ENCODE assay signal across 19 cellular contexts in genomic region chr22:23112472-23113012, GRCh38. TPM values are rescaled to one million over a fixed set of nuclear protein-coding genes. Genes with fewer than 3 reads are reported as not detected.
DNase-seq lines count a peak whose midpoint lies in the region; TF ChIP-seq lines count a peak whose summit lies in the region.
"Had no signal": no experiment of that assay in that cellular context is flagged by ENCODE, and none has a peak within 500 bp of the region (broad histone marks: within the 10 kb centered on the region; RNA-seq: fewer than 3 reads in every experiment).

No MANE protein-coding gene starts in this region.

- H3K79me2 ChIP-seq in OCI-LY7 (ENCODE audit: insufficient read depth, low read depth, low read length) = no peaks in the 10 kb centered on the region

- no peaks in the 10 kb centered on the region for H4K20me1 ChIP-seq in OCI-LY7 (ENCODE audit: insufficient read depth, low read length)

- H3K9me3 ChIP-seq in OCI-LY7 (ENCODE audit: low read length) = no peaks in the 10 kb centered on the region
- H3K9me3 ChIP-seq in vagina = no peaks in the 10 kb centered on the region
- H3K9me3 ChIP-seq: Caco-2 had no signal

- no peaks in the 10 kb centered on the region for H3K36me3 Mint-ChIP-seq in neural crest cell (ENCODE audit: low read depth)
- H3K36me3 Mint-ChIP-seq: CD4-positive, alpha-beta memory T cell had no signal

- no peaks in the 10 kb centered on the region for H3K9me2 ChIP-seq in OCI-LY7 (ENCODE audit: insufficient read depth, low read length)

- peak overlapping the region; percentile 10; the same call in 1 of the 2 replicates for H3K4me2 ChIP-seq in OCI-LY7 (ENCODE audit: low read length)
- H3K4me2 ChIP-seq: GM23338 had no signal

- DNase-seq in OCI-LY7 (ENCODE audit: low spot score) = no peak
- DNase-seq in neural crest cell (ENCODE audit: low read depth, low spot score) = no peak
- DNase-seq in substantia nigra (lab: John Stamatoyannopoulos, UW) = no peak
- DNase-seq in islet precursor cell = no peak
- no peak for DNase-seq in hippocampal formation (lab: John Stamatoyannopoulos, UW)
- DNase-seq in vagina (ENCODE audit: extremely low spot score in 2 of 2) = no peak
- no peak for DNase-seq in superior temporal gyrus (ENCODE audit: extremely low spot score)
- DNase-seq: Caco-2, H9, HFFc6, KG1, MM.1S, NCI-H2029 had no signal

- no peak overlapping the region for H2AFZ ChIP-seq in OCI-LY7 (ENCODE audit: low read length)
- H2AFZ ChIP-seq: GM23338 had no signal

- no peaks in the 10 kb centered on the region for H3K9me3 Mint-ChIP-seq in neural crest cell
- H3K9me3 Mint-ChIP-seq: CD4-positive, alpha-beta memory T cell; GM23338; H9; HFFc6 had no signal

- intact Hi-C loops in OCI-LY7 (cut with micrococcal nuclease; ENCODE audit: unreplicated experiment) (loop anchor here (1.0 kb wide), 2 partner anchors 76 to 153 kb away; no protein-coding TSS in a partner anchor), vagina (cut with DNase I) (no loop called here)

- POLR2A ChIA-PET in OCI-LY7 (lab: Charles Lee) = interaction anchor here (0.5 to 1.6 kb wide), 4 partner anchors 9 to 113 kb away, joined by 3 to 7 read pairs (median 4); no protein-coding TSS in a partner anchor

- H3K4me3 ChIP-seq in OCI-LY7 (ENCODE audit: low read depth, low read length, poor library complexity, severe bottlenecking) = no peak overlapping the region
- H3K4me3 ChIP-seq in vagina = no peak overlapping the region
- H3K4me3 ChIP-seq: GM12878, GM23338, SK-N-MC had no signal

- H3K27ac Mint-ChIP-seq in neural crest cell (ENCODE audit: unreplicated experiment) = peak overlapping the region; percentile 27
- H3K27ac Mint-ChIP-seq: GM23338, HFFc6 had no signal

- no peak for TF ChIP-seq CTCF in OCI-LY7 (conservative IDR thresholded peaks at IDR 0.05; ENCODE audit: low read length)
- TF ChIP-seq CTCF in neural crest cell (conservative IDR thresholded peaks at IDR 0.05) = no peak
- no peak for TF ChIP-seq CTCF in vagina (IDR thresholded peaks at IDR 0.05)

- peaks cover 12% of the 10 kb centered on the region; the same call in 1 of the 2 replicates for H3K36me3 ChIP-seq in OCI-LY7 (ENCODE audit: insufficient read depth, low read length)
- no peaks in the 10 kb centered on the region for H3K36me3 ChIP-seq in vagina

- H3K4me1 Mint-ChIP-seq in neural crest cell = peaks cover 5% of the 10 kb centered on the region
- H3K4me1 Mint-ChIP-seq: CD4-positive, alpha-beta memory T cell had no signal

- H3K4me1 ChIP-seq in OCI-LY7 (ENCODE audit: insufficient read depth, low read length, poor library complexity, severe bottlenecking) (peaks cover 29% of the 10 kb centered on the region), vagina (no peaks in the 10 kb centered on the region)
- H3K4me1 ChIP-seq: Caco-2 had no signal

- H3K4me3 Mint-ChIP-seq in neural crest cell = no peak overlapping the region
- H3K4me3 Mint-ChIP-seq: CD4-positive, alpha-beta memory T cell; GM23338; H9; HFFc6 had no signal

- no peaks in the 10 kb centered on the region for H3K27me3 Mint-ChIP-seq in neural crest cell (ENCODE audit: low read depth)
- H3K27me3 Mint-ChIP-seq: CD4-positive, alpha-beta memory T cell had no signal

- H3K27ac ChIP-seq in OCI-LY7 (ENCODE audit: low read depth, low read length, poor library complexity, severe bottlenecking) = no peak overlapping the region
- H3K27ac ChIP-seq in cingulate gyrus (ENCODE audit: low read depth, low read length) = peak overlapping the region; percentile 100
- H3K27ac ChIP-seq in substantia nigra (ENCODE audit: low read depth, low read length, poor library complexity, severe bottlenecking) = peak overlapping the region; percentile 100
- no peak overlapping the region for H3K27ac ChIP-seq in vagina
- H3K27ac ChIP-seq: RWPE1, SK-N-MC had no signal

- no peak for TF ChIP-seq POLR2A in vagina (IDR thresholded peaks at IDR 0.05)

- no peaks in the 10 kb centered on the region for H3K27me3 ChIP-seq in vagina

- no TSS peak for BruUV-seq in OCI-LY7 (replicated peaks; lab: Mats Ljungman, UMichigan)

- CTCF ChIA-PET in OCI-LY7 (lab: Charles Lee; ENCODE audit: unreplicated experiment) = interaction anchor here (0.6 to 5.2 kb wide), 4 partner anchors 40 to 153 kb away, joined by 3 to 23 read pairs (median 5); no protein-coding TSS in a partner anchor

RNA-seq across cellular contexts. Expression of gene RSPH14, which starts 29.2 kb away (rescaled TPM):
- total RNA-seq in OCI-LY7 (2014; rRNA removed; shearing (Covaris generic)) = 0.98 and 3.0 TPM in 2 replicates
- total RNA-seq in OCI-LY7 (2022) (6.1 and 7.9 TPM in 2 replicates), neural crest cell (0.86 and 2.9 TPM in 2 replicates), vagina (not detected)
- total RNA-seq: CD4-positive, alpha-beta memory T cell; GM23338; H9; HFFc6 had no signal

RNA-seq across cellular contexts. Expression of gene RAB36, which starts 32.7 kb away (rescaled TPM):
- 0.15 and 0.41 TPM in 2 replicates for total RNA-seq in OCI-LY7 (2014; rRNA removed; shearing (Covaris generic))
- 2.5 and 3.0 TPM in 2 replicates for total RNA-seq in OCI-LY7 (2022)
- total RNA-seq in neural crest cell = 13.5 and 14.4 TPM in 2 replicates
- total RNA-seq in vagina = 3.2 TPM

RNA-seq across cellular contexts. Expression of gene GNAZ, which starts 42.2 kb away (rescaled TPM):
- 36.8 and 46.4 TPM in 2 replicates for total RNA-seq in OCI-LY7 (2014; rRNA removed; shearing (Covaris generic))
- total RNA-seq in OCI-LY7 (2022) (38.5 and 42.8 TPM in 2 replicates), neural crest cell (25.2 and 25.5 TPM in 2 replicates), vagina (11.3 TPM)

Comparison
In these comparisons a context has a peak if more than half of its experiments do, and no peak if none do; other contexts are left out.
1. H3K27ac ChIP-seq: peak in cingulate gyrus (single experiment) and substantia nigra (single experiment); none in OCI-LY7 (single experiment) and vagina (single experiment).